ENCODE assay signal across 2 cellular contexts in genomic region chr20:63260943-63261807, GRCh38.
TF ChIP-seq lines count a peak whose summit lies in the region.

No MANE protein-coding gene starts in this region.

TF ChIP-seq in GM23338, 12 proteins besides CTCF, POLR2A, EP300 and RAD21:
- TF ChIP-seq EZH2 (IDR thresholded peaks at IDR 0.05; ENCODE audit: low read depth, unreplicated experiment) (no peak), ETS1 (IDR thresholded peaks at IDR 0.05) (no peak), STAT1 (IDR thresholded peaks at IDR 0.05; ENCODE audit: unreplicated experiment) (no peak), ZNF114 (CRISPR knock-in tag; IDR thresholded peaks at IDR 0.05) (no peak), POLR2AphosphoS5 (IDR thresholded peaks at IDR 0.05; ENCODE audit: low read depth) (no peak), CREB1 (CRISPR knock-in tag; IDR thresholded peaks at IDR 0.05; ENCODE audit: low read depth) (no peak), JUNB (IDR thresholded peaks at IDR 0.05; ENCODE audit: unreplicated experiment) (no peak), EZH2phosphoT487 (IDR thresholded peaks at IDR 0.05; ENCODE audit: unreplicated experiment) (no peak), ZNF331 (CRISPR knock-in tag; IDR thresholded peaks at IDR 0.05; ENCODE audit: low read depth) (no peak), NANOG (IDR thresholded peaks at IDR 0.05; ENCODE audit: borderline replicate concordance) (no peak)
- TF ChIP-seq, protein P1, sequence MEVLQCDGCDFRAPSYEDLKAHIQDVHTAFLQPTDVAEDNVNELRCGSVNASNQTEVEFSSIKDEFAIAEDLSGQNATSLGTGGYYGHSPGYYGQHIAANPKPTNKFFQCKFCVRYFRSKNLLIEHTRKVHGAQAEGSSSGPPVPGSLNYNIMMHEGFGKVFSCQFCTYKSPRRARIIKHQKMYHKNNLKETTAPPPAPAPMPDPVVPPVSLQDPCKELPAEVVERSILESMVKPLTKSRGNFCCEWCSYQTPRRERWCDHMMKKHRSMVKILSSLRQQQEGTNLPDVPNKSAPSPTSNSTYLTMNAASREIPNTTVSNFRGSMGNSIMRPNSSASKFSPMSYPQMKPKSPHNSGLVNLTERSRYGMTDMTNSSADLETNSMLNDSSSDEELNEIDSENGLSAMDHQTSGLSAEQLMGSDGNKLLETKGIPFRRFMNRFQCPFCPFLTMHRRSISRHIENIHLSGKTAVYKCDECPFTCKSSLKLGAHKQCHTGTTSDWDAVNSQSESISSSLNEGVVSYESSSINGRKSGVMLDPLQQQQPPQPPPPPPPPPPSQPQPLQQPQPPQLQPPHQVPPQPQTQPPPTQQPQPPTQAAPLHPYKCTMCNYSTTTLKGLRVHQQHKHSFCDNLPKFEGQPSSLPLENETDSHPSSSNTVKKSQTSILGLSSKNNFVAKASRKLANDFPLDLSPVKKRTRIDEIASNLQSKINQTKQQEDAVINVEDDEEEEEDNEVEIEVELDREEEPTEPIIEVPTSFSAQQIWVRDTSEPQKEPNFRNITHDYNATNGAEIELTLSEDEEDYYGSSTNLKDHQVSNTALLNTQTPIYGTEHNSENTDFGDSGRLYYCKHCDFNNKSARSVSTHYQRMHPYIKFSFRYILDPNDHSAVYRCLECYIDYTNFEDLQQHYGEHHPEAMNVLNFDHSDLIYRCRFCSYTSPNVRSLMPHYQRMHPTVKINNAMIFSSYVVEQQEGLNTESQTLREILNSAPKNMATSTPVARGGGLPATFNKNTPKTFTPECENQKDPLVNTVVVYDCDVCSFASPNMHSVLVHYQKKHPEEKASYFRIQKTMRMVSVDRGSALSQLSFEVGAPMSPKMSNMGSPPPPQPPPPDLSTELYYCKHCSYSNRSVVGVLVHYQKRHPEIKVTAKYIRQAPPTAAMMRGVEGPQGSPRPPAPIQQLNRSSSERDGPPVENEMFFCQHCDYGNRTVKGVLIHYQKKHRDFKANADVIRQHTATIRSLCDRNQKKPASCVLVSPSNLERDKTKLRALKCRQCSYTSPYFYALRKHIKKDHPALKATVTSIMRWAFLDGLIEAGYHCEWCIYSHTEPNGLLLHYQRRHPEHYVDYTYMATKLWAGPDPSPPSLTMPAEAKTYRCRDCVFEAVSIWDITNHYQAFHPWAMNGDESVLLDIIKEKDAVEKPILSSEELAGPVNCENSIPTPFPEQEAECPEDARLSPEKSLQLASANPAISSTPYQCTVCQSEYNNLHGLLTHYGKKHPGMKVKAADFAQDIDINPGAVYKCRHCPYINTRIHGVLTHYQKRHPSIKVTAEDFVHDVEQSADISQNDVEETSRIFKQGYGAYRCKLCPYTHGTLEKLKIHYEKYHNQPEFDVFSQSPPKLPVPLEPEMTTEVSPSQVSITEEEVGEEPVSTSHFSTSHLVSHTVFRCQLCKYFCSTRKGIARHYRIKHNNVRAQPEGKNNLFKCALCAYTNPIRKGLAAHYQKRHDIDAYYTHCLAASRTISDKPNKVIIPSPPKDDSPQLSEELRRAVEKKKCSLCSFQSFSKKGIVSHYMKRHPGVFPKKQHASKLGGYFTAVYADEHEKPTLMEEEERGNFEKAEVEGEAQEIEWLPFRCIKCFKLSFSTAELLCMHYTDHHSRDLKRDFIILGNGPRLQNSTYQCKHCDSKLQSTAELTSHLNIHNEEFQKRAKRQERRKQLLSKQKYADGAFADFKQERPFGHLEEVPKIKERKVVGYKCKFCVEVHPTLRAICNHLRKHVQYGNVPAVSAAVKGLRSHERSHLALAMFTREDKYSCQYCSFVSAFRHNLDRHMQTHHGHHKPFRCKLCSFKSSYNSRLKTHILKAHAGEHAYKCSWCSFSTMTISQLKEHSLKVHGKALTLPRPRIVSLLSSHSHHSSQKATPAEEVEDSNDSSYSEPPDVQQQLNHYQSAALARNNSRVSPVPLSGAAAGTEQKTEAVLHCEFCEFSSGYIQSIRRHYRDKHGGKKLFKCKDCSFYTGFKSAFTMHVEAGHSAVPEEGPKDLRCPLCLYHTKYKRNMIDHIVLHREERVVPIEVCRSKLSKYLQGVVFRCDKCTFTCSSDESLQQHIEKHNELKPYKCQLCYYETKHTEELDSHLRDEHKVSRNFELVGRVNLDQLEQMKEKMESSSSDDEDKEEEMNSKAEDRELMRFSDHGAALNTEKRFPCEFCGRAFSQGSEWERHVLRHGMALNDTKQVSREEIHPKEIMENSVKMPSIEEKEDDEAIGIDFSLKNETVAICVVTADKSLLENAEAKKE (CRISPR knock-in tag; IDR thresholded peaks at IDR 0.05), result no peak
- TF ChIP-seq, protein P2, sequence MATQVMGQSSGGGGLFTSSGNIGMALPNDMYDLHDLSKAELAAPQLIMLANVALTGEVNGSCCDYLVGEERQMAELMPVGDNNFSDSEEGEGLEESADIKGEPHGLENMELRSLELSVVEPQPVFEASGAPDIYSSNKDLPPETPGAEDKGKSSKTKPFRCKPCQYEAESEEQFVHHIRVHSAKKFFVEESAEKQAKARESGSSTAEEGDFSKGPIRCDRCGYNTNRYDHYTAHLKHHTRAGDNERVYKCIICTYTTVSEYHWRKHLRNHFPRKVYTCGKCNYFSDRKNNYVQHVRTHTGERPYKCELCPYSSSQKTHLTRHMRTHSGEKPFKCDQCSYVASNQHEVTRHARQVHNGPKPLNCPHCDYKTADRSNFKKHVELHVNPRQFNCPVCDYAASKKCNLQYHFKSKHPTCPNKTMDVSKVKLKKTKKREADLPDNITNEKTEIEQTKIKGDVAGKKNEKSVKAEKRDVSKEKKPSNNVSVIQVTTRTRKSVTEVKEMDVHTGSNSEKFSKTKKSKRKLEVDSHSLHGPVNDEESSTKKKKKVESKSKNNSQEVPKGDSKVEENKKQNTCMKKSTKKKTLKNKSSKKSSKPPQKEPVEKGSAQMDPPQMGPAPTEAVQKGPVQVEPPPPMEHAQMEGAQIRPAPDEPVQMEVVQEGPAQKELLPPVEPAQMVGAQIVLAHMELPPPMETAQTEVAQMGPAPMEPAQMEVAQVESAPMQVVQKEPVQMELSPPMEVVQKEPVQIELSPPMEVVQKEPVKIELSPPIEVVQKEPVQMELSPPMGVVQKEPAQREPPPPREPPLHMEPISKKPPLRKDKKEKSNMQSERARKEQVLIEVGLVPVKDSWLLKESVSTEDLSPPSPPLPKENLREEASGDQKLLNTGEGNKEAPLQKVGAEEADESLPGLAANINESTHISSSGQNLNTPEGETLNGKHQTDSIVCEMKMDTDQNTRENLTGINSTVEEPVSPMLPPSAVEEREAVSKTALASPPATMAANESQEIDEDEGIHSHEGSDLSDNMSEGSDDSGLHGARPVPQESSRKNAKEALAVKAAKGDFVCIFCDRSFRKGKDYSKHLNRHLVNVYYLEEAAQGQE (IDR thresholded peaks at IDR 0.05; ENCODE audit: unreplicated experiment), result no peak

TF ChIP-seq in K562, 482 proteins besides CTCF, POLR2A, EP300 and RAD21:
- TF ChIP-seq CC2D1A (IDR thresholded peaks at IDR 0.05) (no peak), ZNF436 (CRISPR knock-in tag; IDR thresholded peaks at IDR 0.05) (no peak), ZNF146 (CRISPR knock-in tag; IDR thresholded peaks at IDR 0.05; ENCODE audit: unreplicated experiment) (no peak), ZFP36 (IDR thresholded peaks at IDR 0.05; ENCODE audit: low read depth, low read length, partially characterized antibody) (no peak), BACH1 (tag; IDR thresholded peaks at IDR 0.05) (no peak), ZNF76 (CRISPR knock-in tag; IDR thresholded peaks at IDR 0.05; ENCODE audit: borderline replicate concordance) (no peak)
- TF ChIP-seq, protein P3, sequence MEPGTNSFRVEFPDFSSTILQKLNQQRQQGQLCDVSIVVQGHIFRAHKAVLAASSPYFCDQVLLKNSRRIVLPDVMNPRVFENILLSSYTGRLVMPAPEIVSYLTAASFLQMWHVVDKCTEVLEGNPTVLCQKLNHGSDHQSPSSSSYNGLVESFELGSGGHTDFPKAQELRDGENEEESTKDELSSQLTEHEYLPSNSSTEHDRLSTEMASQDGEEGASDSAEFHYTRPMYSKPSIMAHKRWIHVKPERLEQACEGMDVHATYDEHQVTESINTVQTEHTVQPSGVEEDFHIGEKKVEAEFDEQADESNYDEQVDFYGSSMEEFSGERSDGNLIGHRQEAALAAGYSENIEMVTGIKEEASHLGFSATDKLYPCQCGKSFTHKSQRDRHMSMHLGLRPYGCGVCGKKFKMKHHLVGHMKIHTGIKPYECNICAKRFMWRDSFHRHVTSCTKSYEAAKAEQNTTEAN (CRISPR knock-in tag; IDR thresholded peaks at IDR 0.05), result no peak
